ENCODE assay signal across 23 cellular contexts in the genomic region with DNA sequence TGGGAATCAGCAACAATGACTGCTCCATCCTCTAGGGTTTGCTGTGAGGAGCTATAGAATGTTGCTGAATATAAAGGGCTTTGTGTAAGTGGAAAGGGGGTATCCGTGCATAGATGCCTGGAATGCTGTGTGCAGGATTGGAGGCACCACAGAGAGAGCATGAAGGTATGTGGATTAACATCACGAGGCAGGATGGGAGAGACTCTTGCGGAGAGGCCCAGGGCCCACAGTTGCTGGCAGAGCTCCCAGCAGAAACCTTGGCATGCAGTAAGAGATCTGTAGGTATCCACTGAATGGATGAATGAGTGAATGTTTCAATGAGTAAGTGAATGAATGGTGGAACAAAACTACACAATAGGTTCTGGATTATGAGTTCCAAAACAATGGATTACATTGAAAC.
DNase-seq lines count a peak whose midpoint lies in the region; ATAC-seq and TF ChIP-seq lines count a peak whose summit lies in the region.
"Had no signal": no experiment of that assay in that cellular context is flagged by ENCODE, and none has a peak within 500 bp of the region (broad histone marks: within the 10 kb centered on the region; RNA-seq: fewer than 3 reads in every experiment).

No MANE protein-coding gene starts in this region.

- H3K27me3 ChIP-seq in CD8-positive, alpha-beta T cell (ENCODE audit: insufficient read depth, low read length): no peaks in the 10 kb centered on the region
- H3K27me3 ChIP-seq: colonic mucosa, sigmoid colon, upper lobe of right lung had no signal

- H3K27me3 Mint-ChIP-seq in brain (no peaks in the 10 kb centered on the region), immature natural killer cell (ENCODE audit: low read depth in 3 of 3) (peaks cover 0 to 2% (median 0%) of the 10 kb centered on the region in 3 donors)
- H3K27me3 Mint-ChIP-seq in CD8-positive, alpha-beta T cell (ENCODE audit: low read depth): no peaks in the 10 kb centered on the region
- H3K27me3 Mint-ChIP-seq: activated CD4-positive, alpha-beta T cell treated with anti-CD3 and anti-CD28 coated beads, Interleukin-2, amount 10 ng/mL, durations not matched to agents 7 days and 5 days; stimulated activated memory B cell treated with anti-CD40 and anti-IgM and Interleukin-4, amounts not matched to agents 10 μg/mL and 1 μg/mL and 100 μg/mL, for 72 hours had no signal

- peaks cover 7 to 12% (median 11%) of the 10 kb centered on the region in 5 experiments for H3K9me3 Mint-ChIP-seq in brain
- H3K9me3 Mint-ChIP-seq in immature natural killer cell: peaks cover 0 to 4% (median 1%) of the 10 kb centered on the region in 6 donors
- no peaks in the 10 kb centered on the region for H3K9me3 Mint-ChIP-seq in CD8-positive, alpha-beta T cell
- H3K9me3 Mint-ChIP-seq: stimulated activated memory B cell treated with anti-CD40 and anti-IgM and Interleukin-4, amounts not matched to agents 10 μg/mL and 1 μg/mL and 100 μg/mL, for 72 hours had no signal

- peak in 1 of 2 experiments; percentile 8 for TF ChIP-seq CTCF in brain (conservative IDR thresholded peaks at IDR 0.05)
- TF ChIP-seq CTCF in retinal pigment epithelial cell (conservative IDR thresholded peaks at IDR 0.05; ENCODE audit: low read depth, low read length): peak; percentile 43
- no peak for TF ChIP-seq CTCF in CD8-positive, alpha-beta T cell (IDR thresholded peaks at IDR 0.05)

- POLR2A ChIA-PET in CD8-positive, alpha-beta T cell (lab: Charles Lee): no interaction called here

- H3K4me1 Mint-ChIP-seq in brain (peaks cover 49% of the 10 kb centered on the region), immature natural killer cell (peaks cover 55 to 62% of the 10 kb centered on the region in 2 donors)
- peaks cover 12% of the 10 kb centered on the region for H3K4me1 Mint-ChIP-seq in CD8-positive, alpha-beta T cell (ENCODE audit: low read depth)
- H3K4me1 Mint-ChIP-seq: naive B cell; stimulated activated memory B cell treated with anti-CD40 and anti-IgM and Interleukin-4, amounts not matched to agents 10 μg/mL and 1 μg/mL and 100 μg/mL, for 72 hours had no signal

- H3K9me3 ChIP-seq in CD8-positive, alpha-beta T cell (ENCODE audit: low read length): no peaks in the 10 kb centered on the region
- H3K9me3 ChIP-seq: colonic mucosa, sigmoid colon, upper lobe of right lung had no signal

- H3K4me3 ChIP-seq in retinal pigment epithelial cell (ENCODE audit: low read length): no peak overlapping the region
- H3K4me3 ChIP-seq in CD8-positive, alpha-beta T cell (ENCODE audit: low read depth, low read length): no peak overlapping the region
- H3K4me3 ChIP-seq: colonic mucosa, sigmoid colon, upper lobe of right lung had no signal

- H3K36me3 Mint-ChIP-seq in brain (no peaks in the 10 kb centered on the region), immature natural killer cell (no peaks in the 10 kb centered on the region)
- H3K36me3 Mint-ChIP-seq in CD8-positive, alpha-beta T cell: no peaks in the 10 kb centered on the region
- H3K36me3 Mint-ChIP-seq: naive B cell; stimulated activated memory B cell treated with anti-CD40 and anti-IgM and Interleukin-4, amounts not matched to agents 10 μg/mL and 1 μg/mL and 100 μg/mL, for 72 hours had no signal

- CTCF ChIA-PET in CD8-positive, alpha-beta T cell (lab: Charles Lee): no interaction called here

- no peak overlapping the region for H3K27ac ChIP-seq in CD8-positive, alpha-beta T cell (ENCODE audit: low read depth, low read length)
- H3K27ac ChIP-seq: 22Rv1, C4-2B, colonic mucosa, sigmoid colon, upper lobe of right lung had no signal

- H3K36me3 ChIP-seq in CD8-positive, alpha-beta T cell (ENCODE audit: insufficient read depth, low read length): no peaks in the 10 kb centered on the region
- H3K36me3 ChIP-seq: colonic mucosa, sigmoid colon, upper lobe of right lung had no signal

- H3K27ac Mint-ChIP-seq in brain (peak overlapping the region; percentile 33 to 80 (median 66)), immature natural killer cell (peak overlapping the region; percentile 17 to 90 (median 44))
- no peak overlapping the region for H3K27ac Mint-ChIP-seq in CD8-positive, alpha-beta T cell
- H3K27ac Mint-ChIP-seq: activated T-cell treated with anti-CD3 and anti-CD28 coated beads, Interleukin-2, amount 50 U/mL, for 72 hours; mesothelial cell of epicardium; naive B cell; stimulated activated memory B cell treated with anti-CD40 and anti-IgM and Interleukin-4, amounts not matched to agents 10 μg/mL and 1 μg/mL and 100 μg/mL, for 72 hours had no signal

- intact Hi-C loops in CD8-positive, alpha-beta T cell (cut with DNase I, micrococcal nuclease): no loop called here

- H3K4me3 Mint-ChIP-seq in brain (peak overlapping the region in 2 of 5 experiments; percentile 12 to 31), immature natural killer cell (peak overlapping the region in 3 of 5 donors; percentile 0 to 51 (median 41))
- H3K4me3 Mint-ChIP-seq in CD8-positive, alpha-beta T cell: no peak overlapping the region
- H3K4me3 Mint-ChIP-seq: activated CD4-positive, alpha-beta T cell treated with anti-CD3 and anti-CD28 coated beads, Interleukin-2, amount 10 ng/mL, durations not matched to agents 7 days and 5 days; activated T-cell treated with anti-CD3 and anti-CD28 coated beads, Interleukin-2, amount 50 U/mL, for 72 hours; mesothelial cell of epicardium had no signal

- no peaks in the 10 kb centered on the region for H3K4me1 ChIP-seq in CD8-positive, alpha-beta T cell (ENCODE audit: insufficient read depth, low read length)
- H3K4me1 ChIP-seq: colonic mucosa, upper lobe of right lung had no signal

- no peak for ATAC-seq in CD8-positive, alpha-beta T cell
- ATAC-seq: activated T-cell treated with anti-CD3 and anti-CD28 coated beads, Interleukin-2, amount 50 U/mL, for 72 hours; stimulated activated memory B cell treated with anti-CD40 and anti-IgM and Interleukin-4, amounts not matched to agents 10 μg/mL and 1 μg/mL and 100 μg/mL, for 72 hours; upper lobe of right lung had no signal

- DNase-seq in DMS 273 (lab: John Stamatoyannopoulos, UW; ENCODE audit: unreplicated experiment) (peak; percentile 8), DMS 273 treated with DMSO at 0.1 percent for 48 hours (lab: John Stamatoyannopoulos, UW) (no peak), immature natural killer cell (no peak), retinal pigment epithelial cell (ENCODE audit: low read depth) (peak; percentile 95), GM03348 (ENCODE audit: low spot score) (no peak), HUDEP-2 (lab: John Stamatoyannopoulos, UW; ENCODE audit: unreplicated experiment in 76 of 76) (no peak)
- DNase-seq in CD8-positive, alpha-beta T cell: no peak
- DNase-seq: activated CD4-positive, alpha-beta T cell treated with anti-CD3 and anti-CD28 coated beads, Interleukin-2, amount 10 ng/mL, durations not matched to agents 7 days and 5 days; activated naive CD4-positive, alpha-beta T cell treated with Interleukin-2 at 50 U/mL for 16 hours; activated T-cell treated with anti-CD3 and anti-CD28 coated beads, Interleukin-2, amount 50 U/mL, for 72 hours; colonic mucosa; effector memory CD4-positive, alpha-beta T cell; naive B cell; NCI-H524 treated with DMSO at 0.1 percent for 48 hours; SHP77 treated with DMSO at 0.1 percent for 48 hours; sigmoid colon; stimulated activated CD4-positive, alpha-beta T cell treated with anti-CD3 and anti-CD28 coated beads, Interleukin-4, amount 100 ng/mL, for 4 hours; upper lobe of right lung had no signal

Comparison
In these comparisons a context has a peak if more than half of its experiments do, and no peak if none do; other contexts are left out.
1. DNase-seq: peak in DMS 273 (single experiment) and retinal pigment epithelial cell (single experiment); none in DMS 273 treated with DMSO at 0.1 percent for 48 hours (single experiment), immature natural killer cell (0 of 3), CD8-positive, alpha-beta T cell (0 of 7), GM03348 (single experiment) and HUDEP-2 (0 of 76).